In genomic region chr6:169751242-169752073, GRCh38 we compare ENCODE assay signal across 1 cellular context.
TF ChIP-seq lines count a peak whose summit lies in the region.

TSS of gene DYNLT2 (minus strand) at chr6:169751572. CDS start at chr6:169751458, 114 bp downstream.
TSS of gene ERMARD (plus strand) at chr6:169751622. CDS start at chr6:169751658, 36 bp downstream.

TF ChIP-seq in HepG2, 621 proteins besides CTCF, POLR2A, EP300 and RAD21 (continued from another document and continues in another):
- TF ChIP-seq AFF4 (CRISPR knock-in tag; IDR thresholded peaks at IDR 0.05) (no peak), IKZF4 (CRISPR knock-in tag; IDR thresholded peaks at IDR 0.05; ENCODE audit: borderline replicate concordance, low read depth, not compliant biosample characterization) (peak; percentile 74), ETS1 (CRISPR knock-in tag; IDR thresholded peaks at IDR 0.05) (peak; percentile 67; the same call in 1 of the 2 replicates), NFYB (CRISPR knock-in tag; IDR thresholded peaks at IDR 0.05) (peak; percentile 65), SOX13 (IDR thresholded peaks at IDR 0.05) (no peak; the same call in 1 of the 2 replicates), SOX13 (CRISPR knock-in tag; conservative IDR thresholded peaks at IDR 0.05 in 1 of 2, IDR thresholded peaks at IDR 0.05 in 1 of 2) (peak in 1 of 2 experiments; percentile 71; a peak in 2 of 4 replicates), TFDP2 (CRISPR knock-in tag; IDR thresholded peaks at IDR 0.05) (peak; percentile 98), ZNF691 (CRISPR knock-in tag; IDR thresholded peaks at IDR 0.05; ENCODE audit: borderline replicate concordance, low read depth) (peak; percentile 97; the same call in 1 of the 2 replicates), SP2 (CRISPR knock-in tag; IDR thresholded peaks at IDR 0.05) (peak; percentile 83), ZNF589 (CRISPR knock-in tag; conservative IDR thresholded peaks at IDR 0.05) (no peak; the same call in 1 of the 2 replicates), ZNF550 (CRISPR knock-in tag; IDR thresholded peaks at IDR 0.05; ENCODE audit: borderline replicate concordance) (no peak), ZC3H13 (CRISPR knock-in tag; IDR thresholded peaks at IDR 0.05) (peak; percentile 95), HINFP (CRISPR knock-in tag; IDR thresholded peaks at IDR 0.05; ENCODE audit: low read depth) (peak; percentile 84), ZNF770 (CRISPR knock-in tag; IDR thresholded peaks at IDR 0.05) (peak; percentile 87), YEATS2 (CRISPR knock-in tag; IDR thresholded peaks at IDR 0.05; ENCODE audit: borderline replicate concordance) (peak; percentile 95), TFE3 (CRISPR knock-in tag; IDR thresholded peaks at IDR 0.05) (peak; percentile 64; the same call in 1 of the 2 replicates), HMG20B (CRISPR knock-in tag; conservative IDR thresholded peaks at IDR 0.05) (peak; percentile 29; the same call in 1 of the 2 replicates), SIN3B (IDR thresholded peaks at IDR 0.05; ENCODE audit: low read length) (peak; percentile 88), NFE2L1 (CRISPR knock-in tag; IDR thresholded peaks at IDR 0.05; ENCODE audit: borderline replicate concordance) (peak; percentile 71; the same call in 1 of the 2 replicates), ZKSCAN1 (IDR thresholded peaks at IDR 0.05; ENCODE audit: low read length) (peak; percentile 66), ZMYM4 (CRISPR knock-in tag; IDR thresholded peaks at IDR 0.05) (peak; percentile 99), ZNF563 (CRISPR knock-in tag; IDR thresholded peaks at IDR 0.05) (peak; percentile 98), KLF15 (CRISPR knock-in tag; IDR thresholded peaks at IDR 0.05; ENCODE audit: borderline replicate concordance) (peak; percentile 63; the same call in 1 of the 2 replicates), SNRNP70 (IDR thresholded peaks at IDR 0.05; ENCODE audit: low read depth, low read length) (no peak), SMAD3 (CRISPR knock-in tag; IDR thresholded peaks at IDR 0.05) (peak; percentile 74; the same call in 1 of the 2 replicates), ZSCAN5A (CRISPR knock-in tag; IDR thresholded peaks at IDR 0.05; ENCODE audit: borderline replicate concordance) (peak; percentile 96), SALL2 (CRISPR knock-in tag; IDR thresholded peaks at IDR 0.05) (peak; percentile 100), CHCHD3 (CRISPR knock-in tag; IDR thresholded peaks at IDR 0.05) (peak; percentile 99), ZNF556 (CRISPR knock-in tag; IDR thresholded peaks at IDR 0.05; ENCODE audit: borderline replicate concordance) (peak; percentile 97; the same call in 1 of the 2 replicates), ZNF235 (CRISPR knock-in tag; IDR thresholded peaks at IDR 0.05; ENCODE audit: borderline replicate concordance) (no peak), ZSCAN29 (CRISPR knock-in tag; conservative IDR thresholded peaks at IDR 0.05) (peak; percentile 78; the same call in 1 of the 2 replicates), ZNF709 (CRISPR knock-in tag; IDR thresholded peaks at IDR 0.05) (peak; percentile 98), TBP (CRISPR knock-in tag; IDR thresholded peaks at IDR 0.05) (no peak), FOXM1 (CRISPR knock-in tag; IDR thresholded peaks at IDR 0.05) (peak; percentile 87), POGZ (CRISPR knock-in tag; IDR thresholded peaks at IDR 0.05) (peak; percentile 99), MTA3 (CRISPR knock-in tag; IDR thresholded peaks at IDR 0.05) (no peak), SIX1 (CRISPR knock-in tag; IDR thresholded peaks at IDR 0.05; ENCODE audit: borderline replicate concordance) (no peak; the same call in 1 of the 2 replicates), SCMH1 (CRISPR knock-in tag; IDR thresholded peaks at IDR 0.05; ENCODE audit: borderline replicate concordance) (no peak), RFX3 (CRISPR knock-in tag; IDR thresholded peaks at IDR 0.05) (no peak; the same call in 1 of the 2 replicates), TBX2 (CRISPR knock-in tag; IDR thresholded peaks at IDR 0.05; ENCODE audit: borderline replicate concordance) (peak; percentile 96), ZNF619 (CRISPR knock-in tag; IDR thresholded peaks at IDR 0.05) (peak; percentile 95), ZNF510 (CRISPR knock-in tag; IDR thresholded peaks at IDR 0.05; ENCODE audit: low read depth) (0 out of 2 replicates have a peak, but pooled peaks have one; percentile 10), ZNF605 (CRISPR knock-in tag; IDR thresholded peaks at IDR 0.05) (peak; percentile 99), SP1 (IDR thresholded peaks at IDR 0.05) (no peak), SP1 (CRISPR knock-in tag; IDR thresholded peaks at IDR 0.05) (peak; percentile 73; the same call in 1 of the 2 replicates), PTBP1 (IDR thresholded peaks at IDR 0.05; ENCODE audit: low read depth, low read length, poor library complexity, severe bottlenecking) (no peak), PAXIP1 (CRISPR knock-in tag; conservative IDR thresholded peaks at IDR 0.05) (peak; percentile 77), YEATS4 (CRISPR knock-in tag; IDR thresholded peaks at IDR 0.05; ENCODE audit: borderline replicate concordance) (peak; percentile 99), ZNF547 (CRISPR knock-in tag; IDR thresholded peaks at IDR 0.05) (peak; percentile 97)
